In the genomic region with DNA sequence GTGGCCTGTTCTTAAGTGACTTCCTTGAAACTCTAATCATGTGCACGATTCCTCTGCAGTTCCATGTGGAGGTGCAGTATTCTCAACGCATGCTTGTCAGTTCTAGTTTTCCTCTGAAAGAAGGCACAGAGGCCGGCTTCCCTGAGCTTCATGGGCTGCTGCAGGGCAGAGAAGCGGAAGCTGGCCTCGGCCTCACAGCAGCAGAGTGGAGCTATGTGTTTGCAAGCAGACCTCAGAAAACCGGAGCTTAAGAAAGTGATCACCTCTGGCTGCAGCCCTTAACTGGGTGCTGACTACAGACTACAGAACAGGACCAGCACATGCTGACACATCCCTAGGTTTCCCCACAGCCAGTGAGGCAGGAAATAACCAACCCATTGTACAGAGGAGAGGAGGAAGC, we compare ENCODE assay signal across 28 cellular contexts.
"Had no signal": no experiment of that assay in that cellular context is flagged by ENCODE, and none has a peak within 500 bp of the region (broad histone marks: within the 10 kb centered on the region; RNA-seq: fewer than 3 reads in every experiment).

No MANE protein-coding gene starts in this region.

- H3K27ac ChIP-seq: ascending aorta, cardiac muscle cell, coronary artery, gastroesophageal sphincter, hepatocyte, parathyroid adenoma, psoas muscle, right atrium auricular region, stomach, thyroid gland, upper lobe of left lung, VCaP had no signal

- H3K4me1 ChIP-seq: ascending aorta, gastroesophageal sphincter, parathyroid adenoma, psoas muscle, right atrium auricular region, stomach, upper lobe of left lung had no signal

- H3K36me3 ChIP-seq: ascending aorta, cardiac muscle cell, gastroesophageal sphincter, right atrium auricular region, stomach, thyroid gland, upper lobe of left lung had no signal

- H3K36me3 Mint-ChIP-seq: activated CD4-positive, alpha-beta memory T cell treated with anti-CD3 and anti-CD28 coated beads for 36 hours; activated naive CD4-positive, alpha-beta T cell treated with anti-CD3 and anti-CD28 coated beads, Interleukin-2, amount 10 ng/mL, durations not matched to agents 7 days and 5 days; activated naive CD8-positive, alpha-beta T cell treated with anti-CD3 and anti-CD28 coated beads, Interleukin-2, amount 10 ng/mL, durations not matched to agents 7 days and 5 days; brain had no signal

- H3K9me3 ChIP-seq: thyroid gland had no signal

- ATAC-seq: effector memory CD8-positive, alpha-beta T cell; gastroesophageal sphincter; left cardiac atrium; left ventricle myocardium superior; psoas muscle; stimulated activated naive B cell treated with anti-CD40 and anti-IgM and Interleukin-4, amounts not matched to agents 10 μg/mL and 1 μg/mL and 100 μg/mL, for 72 hours had no signal

- H3K4me1 Mint-ChIP-seq: activated CD4-positive, alpha-beta T cell treated with anti-CD3 and anti-CD28 coated beads, Interleukin-2, amount 10 ng/mL, durations not matched to agents 24 days and 14 days; activated naive CD4-positive, alpha-beta T cell treated with anti-CD3 and anti-CD28 coated beads, Interleukin-2, amount 10 ng/mL, durations not matched to agents 7 days and 5 days; activated naive CD8-positive, alpha-beta T cell treated with anti-CD3 and anti-CD28 coated beads, Interleukin-2, amount 10 ng/mL, durations not matched to agents 7 days and 5 days; stimulated activated naive B cell treated with anti-CD40 and anti-IgM and Interleukin-4, amounts not matched to agents 10 μg/mL and 1 μg/mL and 100 μg/mL, for 72 hours had no signal

- DNase-seq: activated CD4-positive, alpha-beta memory T cell treated with anti-CD3 and anti-CD28 coated beads for 36 hours; activated CD4-positive, alpha-beta T cell treated with anti-CD3 and anti-CD28 coated beads, Interleukin-2, amount 10 ng/mL, durations not matched to agents 24 days and 14 days; activated CD4-positive, CD25-positive, alpha-beta regulatory T cell treated with anti-CD3 and anti-CD28 coated beads, Interleukin-2, amount 50 U/mL, for 72 hours; activated CD8-positive, alpha-beta memory T cell treated with anti-CD3 and anti-CD28 coated beads, Interleukin-2, amount 50 U/mL, for 48 hours; activated gamma-delta T cell; activated naive CD4-positive, alpha-beta T cell treated with anti-CD3 and anti-CD28 coated beads, Interleukin-2, amount 10 ng/mL, durations not matched to agents 7 days and 5 days; activated naive CD8-positive, alpha-beta T cell treated with anti-CD3 and anti-CD28 coated beads, Interleukin-2, amount 10 ng/mL, durations not matched to agents 7 days and 5 days; activated T-cell treated with anti-CD3 and anti-CD28 coated beads, Interleukin-2, amount 50 U/mL, for 24 hours; effector memory CD8-positive, alpha-beta T cell; left cardiac atrium; left ventricle myocardium superior; psoas muscle; stimulated activated CD4-positive, alpha-beta T cell treated with anti-CD3 and anti-CD28 coated beads, Interleukin-15, amount 100 ng/mL, for 24 hours; stimulated activated CD4-positive, alpha-beta T cell treated with anti-CD3 and anti-CD28 coated beads, Interleukin-2, amount 100 ng/mL, for 24 hours; stimulated activated naive B cell treated with anti-CD40 and anti-IgM and Interleukin-4, amounts not matched to agents 10 μg/mL and 1 μg/mL and 100 μg/mL, for 72 hours; stomach; thyroid gland; upper lobe of left lung had no signal

- H3K4me3 Mint-ChIP-seq: activated CD4-positive, alpha-beta memory T cell treated with anti-CD3 and anti-CD28 coated beads for 36 hours; activated CD4-positive, alpha-beta T cell treated with anti-CD3 and anti-CD28 coated beads, Interleukin-2, amount 10 ng/mL, durations not matched to agents 24 days and 14 days; activated naive CD4-positive, alpha-beta T cell treated with anti-CD3 and anti-CD28 coated beads, Interleukin-2, amount 10 ng/mL, durations not matched to agents 7 days and 5 days; activated naive CD8-positive, alpha-beta T cell treated with anti-CD3 and anti-CD28 coated beads, Interleukin-2, amount 10 ng/mL, durations not matched to agents 7 days and 5 days; activated T-cell treated with anti-CD3 and anti-CD28 coated beads, Interleukin-2, amount 50 U/mL, for 24 hours; brain; effector memory CD8-positive, alpha-beta T cell; nephron; stimulated activated naive B cell treated with anti-CD40 and anti-IgM and Interleukin-4, amounts not matched to agents 10 μg/mL and 1 μg/mL and 100 μg/mL, for 72 hours had no signal

- H3K9me3 Mint-ChIP-seq: activated CD4-positive, alpha-beta T cell treated with anti-CD3 and anti-CD28 coated beads, Interleukin-2, amount 10 ng/mL, durations not matched to agents 24 days and 14 days had no signal

- H3K27me3 ChIP-seq: ascending aorta, cardiac muscle cell, gastroesophageal sphincter, right atrium auricular region, stomach, thyroid gland, upper lobe of left lung had no signal

- H3K27ac Mint-ChIP-seq: activated CD4-positive, alpha-beta memory T cell treated with anti-CD3 and anti-CD28 coated beads for 36 hours; activated CD4-positive, alpha-beta T cell treated with anti-CD3 and anti-CD28 coated beads, Interleukin-2, amount 10 ng/mL, durations not matched to agents 24 days and 14 days; activated naive CD4-positive, alpha-beta T cell treated with anti-CD3 and anti-CD28 coated beads, Interleukin-2, amount 10 ng/mL, durations not matched to agents 7 days and 5 days; activated naive CD8-positive, alpha-beta T cell treated with anti-CD3 and anti-CD28 coated beads, Interleukin-2, amount 10 ng/mL, durations not matched to agents 7 days and 5 days; activated T-cell treated with anti-CD3 and anti-CD28 coated beads, Interleukin-2, amount 50 U/mL, for 24 hours; effector memory CD8-positive, alpha-beta T cell; nephron; stimulated activated naive B cell treated with anti-CD40 and anti-IgM and Interleukin-4, amounts not matched to agents 10 μg/mL and 1 μg/mL and 100 μg/mL, for 72 hours had no signal

- H3K9ac ChIP-seq: parathyroid adenoma had no signal

- H3K4me3 ChIP-seq: ascending aorta, cardiac muscle cell, coronary artery, gastroesophageal sphincter, hepatocyte, psoas muscle, right atrium auricular region, stomach, thyroid gland, upper lobe of left lung had no signal

- H3K27me3 Mint-ChIP-seq: activated CD4-positive, alpha-beta memory T cell treated with anti-CD3 and anti-CD28 coated beads for 36 hours; activated CD4-positive, alpha-beta T cell treated with anti-CD3 and anti-CD28 coated beads, Interleukin-2, amount 10 ng/mL, durations not matched to agents 24 days and 14 days; activated naive CD4-positive, alpha-beta T cell treated with anti-CD3 and anti-CD28 coated beads, Interleukin-2, amount 10 ng/mL, durations not matched to agents 7 days and 5 days; activated naive CD8-positive, alpha-beta T cell treated with anti-CD3 and anti-CD28 coated beads, Interleukin-2, amount 10 ng/mL, durations not matched to agents 7 days and 5 days; activated T-cell treated with anti-CD3 and anti-CD28 coated beads, Interleukin-2, amount 50 U/mL, for 24 hours had no signal
